8 cellular contexts compared by ENCODE assay signal in genomic region chr11:108593910-108594434, GRCh38. TPM values are rescaled to one million over a fixed set of nuclear protein-coding genes. Genes with fewer than 3 reads are reported as not detected.
DNase-seq lines count a peak whose midpoint lies in the region; ATAC-seq lines count a peak whose summit lies in the region.

No MANE protein-coding gene starts in this region.

- CTCF ChIA-PET in activated CD8-positive, alpha-beta T cell treated with anti-CD3 and anti-CD28 coated beads, Interleukin-2, amount 10 ng/mL, durations not matched to agents 7 days and 5 days (lab: Charles Lee): interaction anchor here (1.0 to 1.2 kb wide), 2 partner anchors 22 to 476 kb away, joined by 3 read pairs; no protein-coding TSS in a partner anchor

- H3K4me1 Mint-ChIP-seq in activated CD8-positive, alpha-beta T cell treated with anti-CD3 and anti-CD28 coated beads, Interleukin-2, amount 10 ng/mL, durations not matched to agents 7 days and 5 days (ENCODE audit: low read depth): peaks cover 17% of the 10 kb centered on the region
- peaks cover 14 to 26% of the 10 kb centered on the region in 2 donors for H3K4me1 Mint-ChIP-seq in immature natural killer cell
- peaks cover 18% of the 10 kb centered on the region for H3K4me1 Mint-ChIP-seq in stimulated activated memory B cell treated with anti-CD40 and anti-IgM and Interleukin-4, amounts not matched to agents 10 μg/mL and 1 μg/mL and 100 μg/mL, for 72 hours

- H3K27me3 Mint-ChIP-seq in activated CD8-positive, alpha-beta T cell treated with anti-CD3 and anti-CD28 coated beads, Interleukin-2, amount 10 ng/mL, durations not matched to agents 7 days and 5 days (ENCODE audit: low read depth): peaks cover 45% of the 10 kb centered on the region
- peaks cover 6 to 18% (median 8%) of the 10 kb centered on the region in 3 donors for H3K27me3 Mint-ChIP-seq in immature natural killer cell (ENCODE audit: low read depth in 3 of 3)
- peaks cover 57% of the 10 kb centered on the region for H3K27me3 Mint-ChIP-seq in stimulated activated memory B cell treated with anti-CD40 and anti-IgM and Interleukin-4, amounts not matched to agents 10 μg/mL and 1 μg/mL and 100 μg/mL, for 72 hours

- POLR2A ChIA-PET in activated CD8-positive, alpha-beta T cell treated with anti-CD3 and anti-CD28 coated beads, Interleukin-2, amount 10 ng/mL, durations not matched to agents 7 days and 5 days (lab: Charles Lee): no interaction called here

- ATAC-seq in activated CD8-positive, alpha-beta T cell treated with anti-CD3 and anti-CD28 coated beads, Interleukin-2, amount 10 ng/mL, durations not matched to agents 7 days and 5 days: no peak
- ATAC-seq in stimulated activated memory B cell treated with anti-CD40 and anti-IgM and Interleukin-4, amounts not matched to agents 10 μg/mL and 1 μg/mL and 100 μg/mL, for 72 hours: no peak
- ATAC-seq in HG02798 (IDR thresholded peaks at IDR 0.05; ENCODE audit: poor library complexity, unreplicated experiment): no peak

- H3K9me3 Mint-ChIP-seq in activated CD8-positive, alpha-beta T cell treated with anti-CD3 and anti-CD28 coated beads, Interleukin-2, amount 10 ng/mL, durations not matched to agents 7 days and 5 days (ENCODE audit: insufficient read depth): no peaks in the 10 kb centered on the region
- H3K9me3 Mint-ChIP-seq in immature natural killer cell: no peaks in the 10 kb centered on the region
- H3K9me3 Mint-ChIP-seq in stimulated activated memory B cell treated with anti-CD40 and anti-IgM and Interleukin-4, amounts not matched to agents 10 μg/mL and 1 μg/mL and 100 μg/mL, for 72 hours: no peaks in the 10 kb centered on the region

- H3K36me3 Mint-ChIP-seq in activated CD8-positive, alpha-beta T cell treated with anti-CD3 and anti-CD28 coated beads, Interleukin-2, amount 10 ng/mL, durations not matched to agents 7 days and 5 days (ENCODE audit: low read depth): peaks cover 3% of the 10 kb centered on the region
- H3K36me3 Mint-ChIP-seq in immature natural killer cell: no peaks in the 10 kb centered on the region
- no peaks in the 10 kb centered on the region for H3K36me3 Mint-ChIP-seq in stimulated activated memory B cell treated with anti-CD40 and anti-IgM and Interleukin-4, amounts not matched to agents 10 μg/mL and 1 μg/mL and 100 μg/mL, for 72 hours

- peak overlapping the region; percentile 96 for H3K4me3 Mint-ChIP-seq in activated CD8-positive, alpha-beta T cell treated with anti-CD3 and anti-CD28 coated beads, Interleukin-2, amount 10 ng/mL, durations not matched to agents 7 days and 5 days
- peak overlapping the region; percentile 94 to 100 (median 99) for H3K4me3 Mint-ChIP-seq in immature natural killer cell
- peak overlapping the region; percentile 99 for H3K4me3 Mint-ChIP-seq in stimulated activated memory B cell treated with anti-CD40 and anti-IgM and Interleukin-4, amounts not matched to agents 10 μg/mL and 1 μg/mL and 100 μg/mL, for 72 hours

- no peak overlapping the region for H3K27ac Mint-ChIP-seq in activated CD8-positive, alpha-beta T cell treated with anti-CD3 and anti-CD28 coated beads, Interleukin-2, amount 10 ng/mL, durations not matched to agents 7 days and 5 days
- H3K27ac Mint-ChIP-seq in immature natural killer cell: peak overlapping the region in 1 of 6 donors; percentile 90
- H3K27ac Mint-ChIP-seq in stimulated activated memory B cell treated with anti-CD40 and anti-IgM and Interleukin-4, amounts not matched to agents 10 μg/mL and 1 μg/mL and 100 μg/mL, for 72 hours: peak overlapping the region; percentile 88

- DNase-seq in NCI-H748 treated with DMSO at 0.1 percent for 48 hours (lab: John Stamatoyannopoulos, UW) (peak; percentile 87), NCI-H748 (lab: John Stamatoyannopoulos, UW; ENCODE audit: unreplicated experiment) (no peak), immature natural killer cell (no peak), pons (ENCODE audit: low spot score) (no peak), NCI-H1930 (lab: John Stamatoyannopoulos, UW) (no peak)
- no peak for DNase-seq in activated CD8-positive, alpha-beta T cell treated with anti-CD3 and anti-CD28 coated beads, Interleukin-2, amount 10 ng/mL, durations not matched to agents 7 days and 5 days

RNA-seq across cellular contexts. Expression of gene EXPH5, which starts 0.4 kb away (rescaled TPM):
- total RNA-seq in activated CD8-positive, alpha-beta T cell treated with anti-CD3 and anti-CD28 coated beads, Interleukin-2, amount 10 ng/mL, durations not matched to agents 7 days and 5 days: 1 to 10 TPM; 1.9 to 2.1 TPM
- polyA plus RNA-seq in immature natural killer cell: 1 to 10 TPM; 1.0 to 2.6 (median 1.6) TPM
